8 cellular contexts compared by ENCODE assay signal in genomic region chr17:76735586-76736348, GRCh38. TPM values are rescaled to one million over a fixed set of nuclear protein-coding genes. Genes with fewer than 3 reads are reported as not detected.
DNase-seq lines count a peak whose midpoint lies in the region; ATAC-seq, FAIRE-seq and TF ChIP-seq lines count a peak whose summit lies in the region.

No MANE protein-coding gene starts in this region.

- no peaks in the 10 kb centered on the region for H3K27me3 Mint-ChIP-seq in progenitor cell of endocrine pancreas

- TF ChIP-seq CTCF in GM12865 (IDR thresholded peaks at IDR 0.05; ENCODE audit: insufficient read depth, low read depth, low read length, missing control alignments) (no peak), Panc1 (IDR thresholded peaks at IDR 0.05) (no peak), progenitor cell of endocrine pancreas (IDR thresholded peaks at IDR 0.05; ENCODE audit: unreplicated experiment) (no peak)

- H3K9me3 ChIP-seq in Panc1 (ENCODE audit: control insufficient read depth, insufficient read depth, low read depth, low read length) = no peaks in the 10 kb centered on the region

- intact Hi-C loops in Panc1 (cut with micrococcal nuclease; ENCODE audit: unreplicated experiment) (no loop called here), posterior cingulate gyrus (cut with DNase I) (no loop called here)

- FAIRE-seq in urothelium cell line (lab: Jason Lieb, UNC) = no peak

- no peaks in the 10 kb centered on the region for H3K9me3 Mint-ChIP-seq in progenitor cell of endocrine pancreas (ENCODE audit: low read depth)

- peak overlapping the region; percentile 98 for H3K27ac ChIP-seq in Panc1 (ENCODE audit: low read length)
- H3K27ac ChIP-seq in epithelial cell of prostate = peak overlapping the region; percentile 95

- peaks cover 41% of the 10 kb centered on the region for H3K4me1 ChIP-seq in Panc1 (ENCODE audit: control insufficient read depth, insufficient read depth, low read length)

- no TSS peak for BruUV-seq in Panc1 (replicated peaks; lab: Mats Ljungman, UMichigan)

- POLR2A ChIA-PET in Panc1 (lab: Charles Lee) = interaction anchor here (0.6 to 0.7 kb wide), 3 partner anchors 173 to 1406 kb away, joined by 3 to 5 read pairs (median 3); no protein-coding TSS in a partner anchor

- peak overlapping the region; percentile 67 for H3K4me3 ChIP-seq in GM12865 (ENCODE audit: low read depth, low read length)
- peak overlapping the region; percentile 96 to 97 for H3K4me3 ChIP-seq in Panc1 (ENCODE audit: low read depth in 2 of 2, low read length in 2 of 2)

- in situ Hi-C loops in Panc1 (cut with HindIII; ENCODE audit: low pct_unique_long_range_greater_than_20kb, low sequenced_read_pairs) = no loop called here

- H3K36me3 ChIP-seq in Panc1 (ENCODE audit: control insufficient read depth, insufficient read depth, low read length) = peaks cover 47% of the 10 kb centered on the region

- no peak for DNase-seq in GM12865 (ENCODE audit: low read depth)
- DNase-seq in Panc1 (ENCODE audit: low read depth, low spot score) = no peak
- no peak for DNase-seq in epithelial cell of prostate (ENCODE audit: low read depth, low spot score)
- DNase-seq in progenitor cell of endocrine pancreas (ENCODE audit: low spot score, unreplicated experiment) = no peak
- DNase-seq in urothelium cell line (ENCODE audit: low spot score) = no peak
- DNase-seq in posterior cingulate gyrus = no peak
- no peak for DNase-seq in NCI-H1092 (lab: John Stamatoyannopoulos, UW)
- no peak for DNase-seq in amniotic stem cell (lab: John Stamatoyannopoulos, UW)

- H3K36me3 Mint-ChIP-seq in progenitor cell of endocrine pancreas (ENCODE audit: insufficient read depth) = peaks cover 26% of the 10 kb centered on the region

- H3K4me1 Mint-ChIP-seq in progenitor cell of endocrine pancreas (ENCODE audit: low read depth) = peaks cover 37% of the 10 kb centered on the region

- H3K27ac Mint-ChIP-seq in progenitor cell of endocrine pancreas = peak overlapping the region; percentile 98

- CTCF ChIA-PET in Panc1 (lab: Charles Lee) = no interaction called here

- no peaks in the 10 kb centered on the region for H3K27me3 ChIP-seq in Panc1 (ENCODE audit: control insufficient read depth, insufficient read depth, low read length)

- H3K4me3 Mint-ChIP-seq in progenitor cell of endocrine pancreas (ENCODE audit: low read depth) = peak overlapping the region; percentile 99

- ATAC-seq in Panc1 = no peak

RNA-seq across cellular contexts. Expression of gene SRSF2, which starts 1.4 kb away (rescaled TPM):
- total RNA-seq in Panc1 (2021; ENCODE audit: unreplicated experiment) (436 TPM), progenitor cell of endocrine pancreas (265 and 276 TPM in 2 replicates)
- 358 TPM for polyA plus RNA-seq in Panc1 (2012; ENCODE audit: insufficient read length)

RNA-seq across cellular contexts. Expression of gene MFSD11, which starts 2.2 kb away (rescaled TPM):
- total RNA-seq in Panc1 (2021; ENCODE audit: unreplicated experiment) (42.3 TPM), progenitor cell of endocrine pancreas (35.6 and 38.7 TPM in 2 replicates)
- 15.3 TPM for polyA plus RNA-seq in Panc1 (2012; ENCODE audit: insufficient read length)

RNA-seq across cellular contexts. Expression of gene METTL23, which starts 9.1 kb away (rescaled TPM):
- total RNA-seq in Panc1 (2021; ENCODE audit: unreplicated experiment) (42.8 TPM), progenitor cell of endocrine pancreas (28.2 TPM in 2 replicates)
- polyA plus RNA-seq in Panc1 (2012; ENCODE audit: insufficient read length) = 28.6 TPM

RNA-seq across cellular contexts. Expression of gene JMJD6, which starts 9.4 kb away (rescaled TPM):
- total RNA-seq in Panc1 (2021; ENCODE audit: unreplicated experiment) = 60.0 TPM
- 54.8 TPM for polyA plus RNA-seq in Panc1 (2012; ENCODE audit: insufficient read length)
- 24.1 and 25.6 TPM in 2 replicates for total RNA-seq in progenitor cell of endocrine pancreas

RNA-seq across cellular contexts. Expression of gene MXRA7, which starts 25.0 kb away (rescaled TPM):
- total RNA-seq in Panc1 (2021; ENCODE audit: unreplicated experiment) = 77.9 TPM
- polyA plus RNA-seq in Panc1 (2012; ENCODE audit: insufficient read length) = 88.4 TPM
- total RNA-seq in progenitor cell of endocrine pancreas = 93.3 and 94.9 TPM in 2 replicates
